11 cellular contexts compared by ENCODE assay signal in the genomic region with DNA sequence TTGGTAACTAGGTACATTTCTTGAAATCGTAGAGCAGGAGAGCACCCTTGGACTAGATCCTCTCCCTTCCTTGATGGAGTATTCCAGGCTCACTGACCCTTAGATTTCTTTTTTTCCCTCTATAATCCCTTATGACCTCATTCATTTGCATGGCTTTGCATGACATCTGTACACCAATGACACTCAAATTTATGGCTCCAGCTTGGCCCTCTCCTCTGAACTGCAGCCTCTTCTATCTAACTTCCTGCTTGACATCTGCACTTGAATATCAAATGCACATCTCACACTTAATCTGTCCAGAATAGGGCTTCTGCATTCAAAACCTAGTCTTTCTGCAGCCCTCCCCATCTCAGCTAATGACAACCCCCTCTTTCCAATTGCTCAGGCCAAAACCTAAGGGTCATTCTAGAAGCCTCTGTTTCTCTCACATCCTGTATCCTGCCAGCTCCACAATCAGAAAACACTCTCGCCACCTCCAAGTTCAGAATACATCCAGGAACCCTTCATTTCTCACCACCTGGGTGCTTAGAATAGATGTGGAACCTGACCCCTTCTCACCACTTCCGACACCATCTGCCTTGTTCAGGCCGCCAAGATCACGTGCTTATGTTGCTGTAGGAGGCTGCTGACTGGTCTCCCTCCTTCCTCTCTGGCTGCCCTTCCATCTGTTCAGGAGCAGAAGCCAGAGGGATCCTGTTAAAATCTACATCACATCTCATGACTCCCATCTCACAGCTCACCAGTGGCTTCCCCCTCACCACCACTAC.
A peak's percentile ranks its signal among the peaks of the same experiment; 100 is the strongest.
DNase-seq lines count a peak whose midpoint lies in the region; ATAC-seq, FAIRE-seq and TF ChIP-seq lines count a peak whose summit lies in the region.
"Had no signal": no experiment of that assay in that cellular context is flagged by ENCODE, and none has a peak within 500 bp of the region (broad histone marks: within the 10 kb centered on the region; RNA-seq: fewer than 3 reads in every experiment).

No MANE protein-coding gene starts in this region.

- no peak for TF ChIP-seq POLR2A in GM12892 (IDR thresholded peaks at IDR 0.05; ENCODE audit: low read depth, low read length)

- intact Hi-C loops in left colon (cut with DNase I, micrococcal nuclease) = no loop called here

- ATAC-seq in GM21526 (IDR thresholded peaks at IDR 0.05; ENCODE audit: low FRiP score, unreplicated experiment) (peak; percentile 94), HG03457 (IDR thresholded peaks at IDR 0.05; ENCODE audit: unreplicated experiment) (peak; percentile 83), left colon (no peak)
- ATAC-seq: HCT116 had no signal

- peak; percentile 30 for FAIRE-seq in GM12892 (lab: Jason Lieb, UNC)

- in situ Hi-C loops in KBM-7 (cut with MboI; ENCODE audit: low pct_unique_long_range_greater_than_20kb, low sequenced_read_pairs) = no loop called here

- DNase-seq in GM12892 (ENCODE audit: insufficient read length) (no peak), NCI-H82 treated with DMSO at 0.1 percent for 48 hours (lab: John Stamatoyannopoulos, UW; ENCODE audit: unreplicated experiment) (peak; percentile 85), left colon (no peak), NCI-H1048 (lab: John Stamatoyannopoulos, UW) (no peak), KBM-7 (no peak), HUDEP-2 (lab: John Stamatoyannopoulos, UW; ENCODE audit: unreplicated experiment in 76 of 76) (no peak)
- DNase-seq: mammary epithelial cell, sigmoid colon had no signal
